17 cellular contexts compared by ENCODE assay signal in genomic region chr17:78812849-78813248, GRCh38. TPM values are rescaled to one million over a fixed set of nuclear protein-coding genes. Genes with fewer than 3 reads are reported as not detected.
DNase-seq lines count a peak whose midpoint lies in the region; ATAC-seq and TF ChIP-seq lines count a peak whose summit lies in the region.
"Had no signal": no experiment of that assay in that cellular context is flagged by ENCODE, and none has a peak within 500 bp of the region (broad histone marks: within the 10 kb centered on the region; RNA-seq: fewer than 3 reads in every experiment).

No MANE protein-coding gene starts in this region.

- H3K4me1 ChIP-seq in heart right ventricle (peaks cover 4 to 24% (median 11%) of the 10 kb centered on the region in 9 donors), thymus (ENCODE audit: control insufficient read depth, insufficient read depth, low read length) (peaks cover 12% of the 10 kb centered on the region)
- H3K4me1 ChIP-seq: thyroid gland had no signal

- peaks cover 37% of the 10 kb centered on the region for H3K4me1 Mint-ChIP-seq in activated CD8-positive, alpha-beta memory T cell treated with anti-CD3 and anti-CD28 coated beads, Interleukin-2, amount 10 ng/mL, durations not matched to agents 7 days and 5 days
- peaks cover 32% of the 10 kb centered on the region for H3K4me1 Mint-ChIP-seq in activated T-helper 1 cell treated with anti-CD3 and anti-CD28 coated beads, Interleukin-12 subunit alpha, Interleukin-12 subunit beta, Interleukin-2, Interleukin-4 antibody, amounts not matched to agents 30 ng/mL and 10 ng/mL and 1 ng/mL, durations not matched to agents 14 hours and 24 hours and 36 hours (ENCODE audit: low read depth)

- H3K9me3 ChIP-seq in heart right ventricle (no peaks in the 10 kb centered on the region), thymus (ENCODE audit: control insufficient read depth) (no peaks in the 10 kb centered on the region)
- H3K9me3 ChIP-seq: BLaER1 treated with 17β-estradiol and CSF1 and Interleukin-3, amounts not matched to agents 10 nM and 100 nM; mucosa of descending colon; thyroid gland had no signal

- H3K9me3 Mint-ChIP-seq in activated CD8-positive, alpha-beta memory T cell treated with anti-CD3 and anti-CD28 coated beads, Interleukin-2, amount 10 ng/mL, durations not matched to agents 7 days and 5 days (ENCODE audit: low read depth): no peaks in the 10 kb centered on the region
- no peaks in the 10 kb centered on the region for H3K9me3 Mint-ChIP-seq in activated T-helper 1 cell treated with anti-CD3 and anti-CD28 coated beads, Interleukin-12 subunit alpha, Interleukin-12 subunit beta, Interleukin-2, Interleukin-4 antibody, amounts not matched to agents 30 ng/mL and 10 ng/mL and 1 ng/mL, durations not matched to agents 14 hours and 24 hours and 36 hours

- no peak for DNase-seq in activated CD8-positive, alpha-beta memory T cell treated with anti-CD3 and anti-CD28 coated beads, Interleukin-2, amount 10 ng/mL, durations not matched to agents 7 days and 5 days
- no peak for DNase-seq in activated CD8-positive, alpha-beta memory T cell treated with anti-CD3 and anti-CD28 coated beads for 24 hours
- DNase-seq in activated T-helper 1 cell treated with anti-CD3 and anti-CD28 coated beads, Interleukin-12 subunit alpha, Interleukin-12 subunit beta, Interleukin-2, Interleukin-4 antibody, amounts not matched to agents 30 ng/mL and 10 ng/mL and 1 ng/mL, durations not matched to agents 14 hours and 24 hours and 36 hours (ENCODE audit: low spot score): no peak
- DNase-seq in heart right ventricle (peak in 1 of 2 donors; percentile 37), SK-N-DZ (ENCODE audit: low spot score) (no peak)
- DNase-seq in stimulated activated CD4-positive, alpha-beta T cell treated with anti-CD3 and anti-CD28 coated beads, Interleukin-4, amount 100 ng/mL, for 1 hour: no peak
- DNase-seq: 8988T; activated CD4-positive, alpha-beta T cell treated with anti-CD3 and anti-CD28 coated beads, Interleukin-2, amount 50 U/mL, for 4 hours; activated effector memory CD4-positive, alpha-beta T cell treated with Interleukin-2 at 50 U/mL for 16 hours; hypothalamus; mucosa of descending colon; NCI-H2029 treated with DMSO at 0.1 percent for 48 hours; NCI-H524; thyroid gland had no signal

- intact Hi-C loops in activated T-helper 1 cell treated with anti-CD3 and anti-CD28 coated beads, Interleukin-12 subunit alpha, Interleukin-12 subunit beta, Interleukin-2, Interleukin-4 antibody, amounts not matched to agents 30 ng/mL and 10 ng/mL and 1 ng/mL, durations not matched to agents 14 hours and 24 hours and 36 hours (cut with micrococcal nuclease): no loop called here
- intact Hi-C loops in heart right ventricle (cut with DNase I): no loop called here

- H3K4me3 Mint-ChIP-seq in activated CD8-positive, alpha-beta memory T cell treated with anti-CD3 and anti-CD28 coated beads, Interleukin-2, amount 10 ng/mL, durations not matched to agents 7 days and 5 days: no peak overlapping the region
- H3K4me3 Mint-ChIP-seq in activated T-helper 1 cell treated with anti-CD3 and anti-CD28 coated beads, Interleukin-12 subunit alpha, Interleukin-12 subunit beta, Interleukin-2, Interleukin-4 antibody, amounts not matched to agents 30 ng/mL and 10 ng/mL and 1 ng/mL, durations not matched to agents 14 hours and 24 hours and 36 hours: peak overlapping the region; percentile 45

- CTCF ChIA-PET in activated CD8-positive, alpha-beta memory T cell treated with anti-CD3 and anti-CD28 coated beads, Interleukin-2, amount 10 ng/mL, durations not matched to agents 7 days and 5 days (lab: Charles Lee): no interaction called here

- H3K4me3 ChIP-seq in heart right ventricle (no peak overlapping the region), thymus (ENCODE audit: low read length) (no peak overlapping the region)
- H3K4me3 ChIP-seq: BLaER1 treated with 17β-estradiol and CSF1 and Interleukin-3, amounts not matched to agents 10 nM and 100 nM; mucosa of descending colon; thyroid gland had no signal

- H3K27me3 Mint-ChIP-seq in activated CD8-positive, alpha-beta memory T cell treated with anti-CD3 and anti-CD28 coated beads, Interleukin-2, amount 10 ng/mL, durations not matched to agents 7 days and 5 days: no peaks in the 10 kb centered on the region
- H3K27me3 Mint-ChIP-seq in activated T-helper 1 cell treated with anti-CD3 and anti-CD28 coated beads, Interleukin-12 subunit alpha, Interleukin-12 subunit beta, Interleukin-2, Interleukin-4 antibody, amounts not matched to agents 30 ng/mL and 10 ng/mL and 1 ng/mL, durations not matched to agents 14 hours and 24 hours and 36 hours (ENCODE audit: insufficient read depth): no peaks in the 10 kb centered on the region

- no peak for TF ChIP-seq CTCF in heart right ventricle (IDR thresholded peaks at IDR 0.05)

- 42 to 54% methylated on average over 8 of the region's 8 CpGs for WGBS in heart right ventricle, 2 donors
- WGBS in thymus: 93% methylated on average over 8 of the region's 8 CpGs

- H3K27me3 ChIP-seq in heart right ventricle: no peaks in the 10 kb centered on the region
- H3K27me3 ChIP-seq in thymus (ENCODE audit: control insufficient read depth, insufficient read depth): no peaks in the 10 kb centered on the region
- H3K27me3 ChIP-seq: BLaER1 treated with 17β-estradiol and CSF1 and Interleukin-3, amounts not matched to agents 10 nM and 100 nM; thyroid gland had no signal

- peak overlapping the region in 8 of 10 donors; percentile 20 to 61 (median 37) for H3K27ac ChIP-seq in heart right ventricle
- peak overlapping the region; percentile 31 for H3K27ac ChIP-seq in thymus (ENCODE audit: low read depth)
- H3K27ac ChIP-seq: BLaER1 treated with 17β-estradiol and CSF1 and Interleukin-3, amounts not matched to agents 10 nM and 100 nM had no signal

- H3K36me3 ChIP-seq in heart right ventricle: peaks cover 0 to 100% (median 84%) of the 10 kb centered on the region in 9 donors
- H3K36me3 ChIP-seq in thymus (ENCODE audit: control insufficient read depth, insufficient read depth): peaks cover 59% of the 10 kb centered on the region

- ATAC-seq in activated CD8-positive, alpha-beta memory T cell treated with anti-CD3 and anti-CD28 coated beads, Interleukin-2, amount 10 ng/mL, durations not matched to agents 7 days and 5 days: no peak
- peak; percentile 40 to 72 (median 54) for ATAC-seq in heart right ventricle
- no peak for ATAC-seq in HG02981 (IDR thresholded peaks at IDR 0.05; ENCODE audit: unreplicated experiment)
- ATAC-seq: mucosa of descending colon had no signal

- peak overlapping the region; percentile 44 for H3K27ac Mint-ChIP-seq in activated CD8-positive, alpha-beta memory T cell treated with anti-CD3 and anti-CD28 coated beads, Interleukin-2, amount 10 ng/mL, durations not matched to agents 7 days and 5 days
- H3K27ac Mint-ChIP-seq in activated T-helper 1 cell treated with anti-CD3 and anti-CD28 coated beads, Interleukin-12 subunit alpha, Interleukin-12 subunit beta, Interleukin-2, Interleukin-4 antibody, amounts not matched to agents 30 ng/mL and 10 ng/mL and 1 ng/mL, durations not matched to agents 14 hours and 24 hours and 36 hours: peak overlapping the region; percentile 23

- H3K36me3 Mint-ChIP-seq in activated CD8-positive, alpha-beta memory T cell treated with anti-CD3 and anti-CD28 coated beads, Interleukin-2, amount 10 ng/mL, durations not matched to agents 7 days and 5 days: peaks cover 62% of the 10 kb centered on the region
- peaks cover 69% of the 10 kb centered on the region for H3K36me3 Mint-ChIP-seq in activated T-helper 1 cell treated with anti-CD3 and anti-CD28 coated beads, Interleukin-12 subunit alpha, Interleukin-12 subunit beta, Interleukin-2, Interleukin-4 antibody, amounts not matched to agents 30 ng/mL and 10 ng/mL and 1 ng/mL, durations not matched to agents 14 hours and 24 hours and 36 hours (ENCODE audit: low read depth)

RNA-seq across cellular contexts. Expression of gene USP36, which starts 27.8 kb away (rescaled TPM):
- 10 to 100 TPM; 84.5 to 94.3 TPM for total RNA-seq in activated CD8-positive, alpha-beta memory T cell treated with anti-CD3 and anti-CD28 coated beads, Interleukin-2, amount 10 ng/mL, durations not matched to agents 7 days and 5 days
- total RNA-seq in activated T-helper 1 cell treated with anti-CD3 and anti-CD28 coated beads, Interleukin-12 subunit alpha, Interleukin-12 subunit beta, Interleukin-2, Interleukin-4 antibody, amounts not matched to agents 30 ng/mL and 10 ng/mL and 1 ng/mL, durations not matched to agents 14 hours and 24 hours and 36 hours: 126 and 138 TPM in 2 replicates
- total RNA-seq in heart right ventricle: 10 to 100 TPM; 20.1 to 28.8 (median 24.9) TPM
- polyA plus RNA-seq in heart right ventricle (10 to 100 TPM; 10.0 to 15.4 TPM), thymus (32.5 TPM)
- polyA plus RNA-seq in SK-N-DZ (2014; cell fraction: cytosol; rRNA removed): 29.6 and 34.0 TPM in 2 replicates
- 62.2 and 84.2 TPM in 2 replicates for polyA plus RNA-seq in SK-N-DZ (2014; cell fraction: nucleus; rRNA removed)

RNA-seq across cellular contexts. Expression of gene CYTH1, which starts 30.8 kb away (rescaled TPM):
- total RNA-seq in activated CD8-positive, alpha-beta memory T cell treated with anti-CD3 and anti-CD28 coated beads, Interleukin-2, amount 10 ng/mL, durations not matched to agents 7 days and 5 days: 100 to 1,000 TPM; 151 to 156 TPM
- 147 TPM in 2 replicates for total RNA-seq in activated T-helper 1 cell treated with anti-CD3 and anti-CD28 coated beads, Interleukin-12 subunit alpha, Interleukin-12 subunit beta, Interleukin-2, Interleukin-4 antibody, amounts not matched to agents 30 ng/mL and 10 ng/mL and 1 ng/mL, durations not matched to agents 14 hours and 24 hours and 36 hours
- total RNA-seq in heart right ventricle: 10 to 100 TPM; 23.5 to 46.9 (median 34.8) TPM
- polyA plus RNA-seq in heart right ventricle (10 to 100 TPM; 22.3 to 31.5 TPM), thymus (91.7 TPM)
- 36.9 and 43.2 TPM in 2 replicates for polyA plus RNA-seq in SK-N-DZ (2014; cell fraction: cytosol; rRNA removed)
- polyA plus RNA-seq in SK-N-DZ (2014; cell fraction: nucleus; rRNA removed): 62.1 and 102 TPM in 2 replicates

Comparison
In these comparisons a context has a peak if more than half of its experiments do, and no peak if none do; other contexts are left out.
1. ATAC-seq: peak in heart right ventricle (8 of 8); none in activated CD8-positive, alpha-beta memory T cell treated with anti-CD3 and anti-CD28 coated beads, Interleukin-2, amount 10 ng/mL, durations not matched to agents 7 days and 5 days (single experiment) and HG02981 (single experiment).